ENCODE assay signal across 13 cellular contexts in genomic region chr12:110421701-110422100, GRCh38.
"Had no signal": no experiment of that assay in that cellular context is flagged by ENCODE, and none has a peak within 500 bp of the region (broad histone marks: within the 10 kb centered on the region; RNA-seq: fewer than 3 reads in every experiment).

No MANE protein-coding gene starts in this region.

- H3K27ac Mint-ChIP-seq: activated naive CD4-positive, alpha-beta T cell treated with anti-CD3 and anti-CD28 coated beads, Interleukin-2, amount 50 U/mL, for 24 hours; effector memory CD8-positive, alpha-beta T cell; naive B cell had no signal

- H3K4me1 ChIP-seq: pancreas had no signal

- ATAC-seq: effector memory CD8-positive, alpha-beta T cell; left lobe of liver; pancreas; sciatic nerve had no signal

- H3K27ac ChIP-seq: pancreas, VCaP had no signal

- DNase-seq: activated CD4-positive, alpha-beta T cell treated with anti-CD3 and anti-CD28 coated beads, Interleukin-2, amount 50 U/mL, for 4 hours; activated gamma-delta T cell; effector memory CD8-positive, alpha-beta T cell; hypothalamus; naive B cell; pancreas; stimulated activated naive CD4-positive, alpha-beta T cell; SW 1271; T-helper 2 cell had no signal

- H3K36me3 ChIP-seq: pancreas had no signal

- H3K27me3 ChIP-seq: pancreas had no signal

- H3K36me3 Mint-ChIP-seq: activated naive CD4-positive, alpha-beta T cell treated with anti-CD3 and anti-CD28 coated beads, Interleukin-2, amount 50 U/mL, for 24 hours; naive B cell had no signal

- H3K4me3 ChIP-seq: pancreas had no signal

- H3K9me3 Mint-ChIP-seq: activated naive CD4-positive, alpha-beta T cell treated with anti-CD3 and anti-CD28 coated beads, Interleukin-2, amount 50 U/mL, for 24 hours; effector memory CD8-positive, alpha-beta T cell; naive B cell had no signal

- H3K4me1 Mint-ChIP-seq: activated naive CD4-positive, alpha-beta T cell treated with anti-CD3 and anti-CD28 coated beads, Interleukin-2, amount 50 U/mL, for 24 hours had no signal

- H3K27me3 Mint-ChIP-seq: activated naive CD4-positive, alpha-beta T cell treated with anti-CD3 and anti-CD28 coated beads, Interleukin-2, amount 50 U/mL, for 24 hours; naive B cell had no signal

- H3K9me3 ChIP-seq: pancreas had no signal

- H3K4me3 Mint-ChIP-seq: activated naive CD4-positive, alpha-beta T cell treated with anti-CD3 and anti-CD28 coated beads, Interleukin-2, amount 50 U/mL, for 24 hours; effector memory CD8-positive, alpha-beta T cell; naive B cell had no signal
